Comparison of ENCODE assay signal across 8 cellular contexts in the genomic region with DNA sequence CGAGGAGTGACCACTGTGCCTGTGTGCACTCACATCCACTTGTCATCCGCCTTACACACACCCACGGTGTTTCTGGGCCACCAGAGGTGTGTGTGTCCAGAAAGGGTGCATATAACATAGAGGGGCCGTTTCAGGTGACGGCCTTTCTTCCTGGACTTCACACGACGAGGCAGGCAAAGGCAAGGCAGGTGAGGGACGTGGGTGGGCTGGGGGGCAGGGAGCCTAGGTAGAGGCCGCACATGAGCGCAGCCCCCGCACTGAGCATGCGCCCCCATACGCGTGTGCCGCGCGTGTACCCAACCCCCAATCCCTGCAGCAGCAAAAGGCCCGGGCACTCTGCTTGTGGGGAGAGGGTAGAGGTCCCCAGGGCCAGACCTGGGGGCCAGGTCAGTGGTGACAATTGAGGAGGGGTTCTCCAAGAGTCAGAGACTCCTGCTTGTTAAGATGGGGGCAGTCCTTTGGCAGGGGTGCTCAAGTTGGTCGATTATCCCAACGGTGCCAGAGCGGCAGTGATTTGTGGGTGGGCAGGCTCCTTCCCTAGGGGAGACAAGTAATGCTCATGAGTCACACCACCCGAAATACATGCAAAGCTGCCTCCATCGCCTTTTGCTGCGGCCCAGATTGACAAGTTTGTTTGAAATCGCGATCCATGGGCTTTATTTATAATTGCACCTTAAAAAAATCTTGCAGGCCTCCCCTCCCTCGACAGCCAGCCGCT. TPM values are rescaled to one million over a fixed set of nuclear protein-coding genes. Genes with fewer than 3 reads are reported as not detected.
DNase-seq lines count a peak whose midpoint lies in the region; ATAC-seq, FAIRE-seq and TF ChIP-seq lines count a peak whose summit lies in the region.

No MANE protein-coding gene starts in this region.

- no peaks in the 10 kb centered on the region for H3K27me3 ChIP-seq in thoracic aorta (replicated peaks; ENCODE audit: insufficient read depth)

- H3K4me1 ChIP-seq in thoracic aorta (ENCODE audit: control insufficient read depth in 1 of 2, low read depth in 2 of 2): peaks cover 37 to 73% of the 10 kb centered on the region in 2 donors

- peak overlapping the region; percentile 67 to 84 for H3K27ac ChIP-seq in thoracic aorta

- H3K4me1 Mint-ChIP-seq in brain: peaks cover 73% of the 10 kb centered on the region

- TF ChIP-seq CTCF in brain (conservative IDR thresholded peaks at IDR 0.05): no peak
- TF ChIP-seq CTCF in thoracic aorta (IDR thresholded peaks at IDR 0.05): no peak

- H3K27ac Mint-ChIP-seq in brain: peak overlapping the region; percentile 93 to 97 (median 96)

- H3K9me3 Mint-ChIP-seq in brain: no peaks in the 10 kb centered on the region

- no peaks in the 10 kb centered on the region for H3K36me3 ChIP-seq in thoracic aorta

- DNase-seq in GM12892 (ENCODE audit: insufficient read length): no peak
- peak; percentile 57 for DNase-seq in NCI-H2171 (lab: John Stamatoyannopoulos, UW)
- peak; percentile 41 for DNase-seq in left kidney (ENCODE audit: low read depth, low spot score)
- DNase-seq in thoracic aorta (ENCODE audit: low spot score): no peak
- no peak for DNase-seq in activated effector memory CD4-positive, alpha-beta T cell treated with Interleukin-2 at 50 U/mL for 16 hours
- DNase-seq in GDM1 (lab: John Stamatoyannopoulos, UW): no peak
- no peak for DNase-seq in activated CD4-positive, alpha-beta T cell treated with anti-CD3 and anti-CD28 coated beads, Interleukin-2, amount 50 U/mL, for 48 hours

- no peak for TF ChIP-seq POLR2A in GM12892 (IDR thresholded peaks at IDR 0.05; ENCODE audit: low read depth, low read length)

- FAIRE-seq in GM12892 (lab: Jason Lieb, UNC): peak; percentile 30

- no peaks in the 10 kb centered on the region for H3K36me3 Mint-ChIP-seq in brain

- peak overlapping the region; percentile 79 for H3K4me3 ChIP-seq in thoracic aorta

- H3K9me3 ChIP-seq in thoracic aorta: no peaks in the 10 kb centered on the region

- no peak for ATAC-seq in thoracic aorta (ENCODE audit: insufficient number of reproducible peaks, low FRiP score, low read depth)

- peak overlapping the region; percentile 85 to 92 (median 86) for H3K4me3 Mint-ChIP-seq in brain

- peaks cover 8% of the 10 kb centered on the region for H3K27me3 Mint-ChIP-seq in brain

RNA-seq across cellular contexts. Expression of a gene that starts 1.0 kb away (rescaled TPM):
- polyA plus RNA-seq in GM12892 (2012; ENCODE audit: missing spikeins): 14.8 TPM
- 94.7 TPM for polyA plus RNA-seq in brain (ENCODE audit: insufficient read depth, low read depth, low replicate concordance)
- 10 to 100 TPM; 24.1 to 35.3 TPM for total RNA-seq in thoracic aorta

RNA-seq across cellular contexts. Expression of a gene that starts 2.5 kb away (rescaled TPM):
- polyA plus RNA-seq in GM12892 (2012; ENCODE audit: missing spikeins): 1.0 TPM
- 28.2 TPM for polyA plus RNA-seq in brain (ENCODE audit: insufficient read depth, low read depth, low replicate concordance)
- total RNA-seq in thoracic aorta: 10 to 100 TPM; 11.5 to 35.5 TPM

RNA-seq across cellular contexts. Expression of a gene that starts 21.9 kb away (rescaled TPM):
- polyA plus RNA-seq in GM12892 (2012; ENCODE audit: missing spikeins): 12.3 TPM
- 34.4 TPM for polyA plus RNA-seq in brain (ENCODE audit: insufficient read depth, low read depth, low replicate concordance)
- 10 to 100 TPM; 54.4 to 92.6 TPM for total RNA-seq in thoracic aorta

RNA-seq across cellular contexts. Expression of a gene that starts 23.6 kb away (rescaled TPM):
- polyA plus RNA-seq in GM12892 (2012; ENCODE audit: missing spikeins): 2.4 TPM
- polyA plus RNA-seq in brain (ENCODE audit: insufficient read depth, low read depth, low replicate concordance): 3.8 TPM
- total RNA-seq in thoracic aorta: 10 to 100 TPM; 11.3 to 24.0 TPM

RNA-seq across cellular contexts. Expression of a gene that starts 32.3 kb away (rescaled TPM):
- 0.70 TPM for polyA plus RNA-seq in GM12892 (2012; ENCODE audit: missing spikeins)
- 1.7 TPM for polyA plus RNA-seq in brain (ENCODE audit: insufficient read depth, low read depth, low replicate concordance)
- total RNA-seq in thoracic aorta: 10 to 100 TPM; 35.5 to 55.0 TPM

Comparison
In these comparisons a context has a peak if more than half of its experiments do, and no peak if none do; other contexts are left out.
1. DNase-seq: peak in NCI-H2171 (single experiment) and left kidney (single experiment); none in GM12892 (single experiment), thoracic aorta (single experiment), activated effector memory CD4-positive, alpha-beta T cell treated with Interleukin-2 at 50 U/mL for 16 hours (single experiment), GDM1 (single experiment) and activated CD4-positive, alpha-beta T cell treated with anti-CD3 and anti-CD28 coated beads, Interleukin-2, amount 50 U/mL, for 48 hours (0 of 2).